In the genomic region with DNA sequence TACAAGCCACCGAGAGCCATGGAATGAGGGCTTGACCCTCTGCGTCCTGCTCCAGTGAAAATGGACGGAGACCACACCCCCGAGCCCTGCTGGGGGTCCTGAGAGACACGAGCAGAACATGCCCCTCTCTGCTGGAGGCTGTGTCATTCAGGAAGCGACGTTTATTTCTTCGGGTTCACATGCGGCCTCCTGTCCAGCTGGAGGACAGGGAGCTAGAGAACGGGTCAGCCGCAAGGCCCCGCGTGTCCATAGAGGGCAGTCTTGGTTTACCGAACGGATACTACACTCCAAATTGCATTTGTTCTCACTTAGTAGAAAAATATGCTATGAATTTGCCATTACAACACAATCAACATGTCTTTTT, we compare ENCODE assay signal across 8 cellular contexts. TPM values are rescaled to one million over a fixed set of nuclear protein-coding genes. Genes with fewer than 3 reads are reported as not detected.
DNase-seq lines count a peak whose midpoint lies in the region; FAIRE-seq and TF ChIP-seq lines count a peak whose summit lies in the region.

No MANE protein-coding gene starts in this region.

- H4K20me1 ChIP-seq in OCI-LY1 (ENCODE audit: insufficient read depth, low read length) (no peaks in the 10 kb centered on the region), astrocyte (ENCODE audit: insufficient read depth, low read length) (no peaks in the 10 kb centered on the region)

- FAIRE-seq in astrocyte (lab: Jason Lieb, UNC), result peak; percentile 66

- H3K4me1 Mint-ChIP-seq in astrocyte (ENCODE audit: low read depth, unreplicated experiment), result no peaks in the 10 kb centered on the region

- H3K9ac ChIP-seq in OCI-LY1 (ENCODE audit: low read length) (no peak overlapping the region), astrocyte (ENCODE audit: low read length) (no peak overlapping the region)

- H3K4me2 ChIP-seq in OCI-LY1 (ENCODE audit: low read length) (no peak overlapping the region), astrocyte (ENCODE audit: low read length) (no peak overlapping the region)

- peaks cover 13% of the 10 kb centered on the region; the same call in 1 of the 2 replicates for H3K27me3 ChIP-seq in OCI-LY1 (ENCODE audit: insufficient read depth, low read length)
- no peaks in the 10 kb centered on the region for H3K27me3 ChIP-seq in astrocyte (ENCODE audit: insufficient read depth, low read length)
- no peaks in the 10 kb centered on the region for H3K27me3 ChIP-seq in right atrium auricular region

- H3K27me3 Mint-ChIP-seq in astrocyte (ENCODE audit: low read depth, unreplicated experiment), result peaks cover 28% of the 10 kb centered on the region

- TF ChIP-seq CTCF in GM12872 (IDR thresholded peaks at IDR 0.05; ENCODE audit: insufficient read depth, low read depth, low read length), result peak; percentile 80
- TF ChIP-seq CTCF in OCI-LY1 (IDR thresholded peaks at IDR 0.05; ENCODE audit: low read length), result peak; percentile 55
- peak; percentile 89 for TF ChIP-seq CTCF in astrocyte (IDR thresholded peaks at IDR 0.05; ENCODE audit: insufficient read depth, low read depth, low read length)
- peak; percentile 30 to 74 for TF ChIP-seq CTCF in right atrium auricular region (IDR thresholded peaks at IDR 0.05)

- DNase-seq in ACHN, result peak; percentile 32
- DNase-seq in astrocyte (ENCODE audit: low read depth), result peak; percentile 35
- no peak for DNase-seq in right atrium auricular region (ENCODE audit: low spot score)
- DNase-seq in stimulated activated CD4-positive, alpha-beta T cell treated with anti-CD3 and anti-CD28 coated beads, Interleukin-1b, Interleukin-23, amount 100 ng/mL, for 4 hours (ENCODE audit: low read depth in 2 of 2), result peak; percentile 14 to 22
- DNase-seq in OCI-M2 (lab: John Stamatoyannopoulos, UW; ENCODE audit: unreplicated experiment), result no peak
- DNase-seq in NCI-H1436 (lab: John Stamatoyannopoulos, UW), result no peak

- H3K27ac Mint-ChIP-seq in astrocyte (ENCODE audit: unreplicated experiment), result no peak overlapping the region

- no peaks in the 10 kb centered on the region for H3K9me2 ChIP-seq in OCI-LY1 (ENCODE audit: low read depth, low read length)

- H3K4me3 ChIP-seq in OCI-LY1 (ENCODE audit: low read depth, low read length, poor library complexity, severe bottlenecking), result no peak overlapping the region
- no peak overlapping the region for H3K4me3 ChIP-seq in astrocyte (ENCODE audit: insufficient read depth, low read depth, low read length)
- no peak overlapping the region for H3K4me3 ChIP-seq in right atrium auricular region

- no peaks in the 10 kb centered on the region for H3K79me2 ChIP-seq in OCI-LY1 (ENCODE audit: insufficient read depth, low read length)
- H3K79me2 ChIP-seq in astrocyte (ENCODE audit: insufficient read depth, low read length), result no peaks in the 10 kb centered on the region

- H3K27ac ChIP-seq in OCI-LY1 (ENCODE audit: low read depth, low read length, poor library complexity, severe bottlenecking) (no peak overlapping the region), astrocyte (ENCODE audit: low read depth, low read length) (no peak overlapping the region), right atrium auricular region (no peak overlapping the region)

- H3K4me1 ChIP-seq in OCI-LY1 (ENCODE audit: insufficient read depth, low read length, severe bottlenecking), result peaks cover 11% of the 10 kb centered on the region
- no peaks in the 10 kb centered on the region for H3K4me1 ChIP-seq in astrocyte (ENCODE audit: insufficient read depth, low read length)
- H3K4me1 ChIP-seq in right atrium auricular region, result no peaks in the 10 kb centered on the region

- in situ Hi-C loops in ACHN (cut with HindIII; ENCODE audit: low pct_ligation_motif_present, low pct_unique_long_range_greater_than_20kb, low sequenced_read_pairs), result no loop called here

- H3K36me3 Mint-ChIP-seq in astrocyte (ENCODE audit: low read depth, unreplicated experiment), result no peaks in the 10 kb centered on the region

- H3K9me3 ChIP-seq in OCI-LY1 (ENCODE audit: low read length), result no peaks in the 10 kb centered on the region
- H3K9me3 ChIP-seq in astrocyte (ENCODE audit: insufficient read depth, low read depth, low read length), result no peaks in the 10 kb centered on the region
- no peaks in the 10 kb centered on the region for H3K9me3 ChIP-seq in right atrium auricular region

- no peaks in the 10 kb centered on the region for H3F3A ChIP-seq in OCI-LY1 (ENCODE audit: insufficient read depth, low read length)

- H2AFZ ChIP-seq in OCI-LY1 (ENCODE audit: low read length) (no peak overlapping the region), astrocyte (ENCODE audit: low read depth, low read length) (no peak overlapping the region)

- H3K36me3 ChIP-seq in OCI-LY1 (ENCODE audit: insufficient read depth, low read length) (no peaks in the 10 kb centered on the region; the same call in 1 of the 2 replicates), astrocyte (ENCODE audit: insufficient read depth, low read length) (no peaks in the 10 kb centered on the region), right atrium auricular region (no peaks in the 10 kb centered on the region)

- peaks cover 3% of the 10 kb centered on the region for H3K9me3 Mint-ChIP-seq in astrocyte (ENCODE audit: unreplicated experiment)

- H3K4me3 Mint-ChIP-seq in astrocyte (ENCODE audit: unreplicated experiment), result no peak overlapping the region

RNA-seq across cellular contexts. Expression of gene MRPL36, which starts 36.1 kb away (rescaled TPM):
- total RNA-seq in astrocyte (69.9 and 72.2 TPM in 2 replicates), right atrium auricular region (10 to 100 TPM; 40.5 to 41.2 TPM)

RNA-seq across cellular contexts. Expression of gene NDUFS6, which starts 37.7 kb away (rescaled TPM):
- total RNA-seq in astrocyte (37.6 and 39.3 TPM in 2 replicates), right atrium auricular region (100 to 1,000 TPM; 130 to 135 TPM)

Comparison
In these comparisons a context has a peak if more than half of its experiments do, and no peak if none do; other contexts are left out.
1. DNase-seq: peak in ACHN (single experiment), astrocyte (single experiment) and stimulated activated CD4-positive, alpha-beta T cell treated with anti-CD3 and anti-CD28 coated beads, Interleukin-1b, Interleukin-23, amount 100 ng/mL, for 4 hours (2 of 2); none in right atrium auricular region (single experiment), OCI-M2 (single experiment) and NCI-H1436 (single experiment).
2. Peak in every context shown above with its lines, with median percentiles within 50 percentile points of each other: CTCF ChIP-seq.